In the genomic region with DNA sequence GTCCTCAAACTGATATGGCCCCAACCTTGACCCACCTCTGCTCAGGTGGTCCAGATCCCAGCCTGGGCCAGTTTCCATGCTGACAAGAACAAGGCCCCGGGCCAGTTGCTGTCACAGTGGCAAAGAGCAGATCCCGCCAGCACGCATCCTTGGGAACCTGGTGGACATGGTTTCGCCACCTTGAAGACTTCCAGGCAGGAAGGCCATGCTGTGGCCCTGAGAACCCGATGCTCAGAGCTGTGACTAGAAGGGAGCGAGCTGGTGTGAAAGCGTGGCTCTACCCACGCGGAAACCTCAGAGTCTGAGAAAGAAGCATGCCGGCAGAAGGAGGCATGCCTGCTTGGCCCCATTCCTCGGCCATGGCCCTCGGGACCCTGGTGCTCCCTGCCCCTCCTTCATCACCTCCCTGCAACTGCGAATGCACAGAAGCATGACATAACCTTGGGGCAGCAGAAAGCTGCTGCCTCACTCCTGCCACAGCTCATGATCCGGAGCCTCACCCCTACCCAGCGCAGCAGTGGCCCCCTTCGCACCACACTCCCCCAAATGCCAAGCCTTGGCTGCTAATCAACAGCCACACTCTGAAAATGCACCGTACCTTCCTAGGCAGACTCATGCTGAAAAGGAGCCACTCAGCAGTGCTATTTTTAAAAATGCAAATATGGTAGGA, we compare ENCODE assay signal across 17 cellular contexts. TPM values are rescaled to one million over a fixed set of nuclear protein-coding genes. Genes with fewer than 3 reads are reported as not detected.
A peak's percentile ranks its signal among the peaks of the same experiment; 100 is the strongest.
DNase-seq lines count a peak whose midpoint lies in the region; ATAC-seq and TF ChIP-seq lines count a peak whose summit lies in the region.
"Had no signal": no experiment of that assay in that cellular context is flagged by ENCODE, and none has a peak within 500 bp of the region (broad histone marks: within the 10 kb centered on the region; RNA-seq: fewer than 3 reads in every experiment).

No MANE protein-coding gene starts in this region.

- intact Hi-C loops in psoas muscle (cut with DNase I) (loop anchor here in 1 of 2 donors (5.0 kb wide), 1 partner anchor 33 kb away; the partner anchor contains the start of gene UBE2O), colonic mucosa (cut with DNase I) (no loop called here)

- peaks cover 41% of the 10 kb centered on the region for H3K4me1 ChIP-seq in cardiac muscle cell (ENCODE audit: low read depth)
- peaks cover 38% of the 10 kb centered on the region for H3K4me1 ChIP-seq in psoas muscle
- no peaks in the 10 kb centered on the region for H3K4me1 ChIP-seq in colonic mucosa

- CTCF ChIA-PET in RWPE1 (lab: Yijun Ruan, JAX) = no interaction called here

- H3K27me3 ChIP-seq in cardiac muscle cell (no peaks in the 10 kb centered on the region), psoas muscle (ENCODE audit: insufficient read depth in 3 of 3, low read length in 2 of 3) (no peaks in the 10 kb centered on the region), colonic mucosa (no peaks in the 10 kb centered on the region)

- H3K4me3 ChIP-seq in cardiac muscle cell = no peak overlapping the region
- H3K4me3 ChIP-seq in psoas muscle = no peak overlapping the region
- H3K4me3 ChIP-seq in colonic mucosa = no peak overlapping the region
- H3K4me3 ChIP-seq: smooth muscle cell had no signal

- H3K36me3 ChIP-seq in cardiac muscle cell = no peaks in the 10 kb centered on the region
- no peaks in the 10 kb centered on the region for H3K36me3 ChIP-seq in psoas muscle (ENCODE audit: insufficient read depth in 1 of 2, low read depth in 1 of 2)
- H3K36me3 ChIP-seq in colonic mucosa = no peaks in the 10 kb centered on the region

- WGBS in psoas muscle, 3 donors = 67 to 79% (median 71%) methylated on average over 17 of the region's 17 CpGs

- H3K9ac ChIP-seq in colonic mucosa (ENCODE audit: low read depth in 2 of 2, low read length in 2 of 2) = no peak overlapping the region

- peak overlapping the region; percentile 18; the same call in 1 of the 2 replicates for H3K27ac ChIP-seq in RWPE1
- peak overlapping the region; percentile 83 for H3K27ac ChIP-seq in cardiac muscle cell
- H3K27ac ChIP-seq in psoas muscle = peak overlapping the region; percentile 36
- H3K27ac ChIP-seq in colonic mucosa = no peak overlapping the region
- H3K27ac ChIP-seq: VCaP had no signal

- POLR2A ChIA-PET in RWPE1 (lab: Yijun Ruan, JAX; ENCODE audit: low non-redundant PET) = no interaction called here

- DNase-seq in NCI-H1105 treated with DMSO at 0.1 percent for 48 hours (lab: John Stamatoyannopoulos, UW) (peak; percentile 10), NCI-H1105 (lab: John Stamatoyannopoulos, UW) (no peak), RWPE1 (ENCODE audit: low spot score) (no peak), cardiac muscle cell (ENCODE audit: low read depth in 1 of 2, low spot score in 1 of 2) (no peak), psoas muscle (no peak), colonic mucosa (no peak), left lobe of liver (ENCODE audit: low spot score) (no peak)
- no peak for DNase-seq in central memory CD4-positive, alpha-beta T cell
- DNase-seq: 8988T; Kasumi-1; left colon; NCI-H2029 treated with DMSO at 0.1 percent for 48 hours; NK-92 treated with Interleukin-12 subunit alpha and Interleukin-12 subunit beta, amount 100 ng/mL, for 24 hours had no signal

- TF ChIP-seq CTCF in RWPE1 (conservative IDR thresholded peaks at IDR 0.05; ENCODE audit: low read depth) (no peak), cardiac muscle cell (IDR thresholded peaks at IDR 0.05; ENCODE audit: low read depth, low read length) (no peak), psoas muscle (IDR thresholded peaks at IDR 0.05) (no peak), colonic mucosa (IDR thresholded peaks at IDR 0.05) (no peak)

- no peaks in the 10 kb centered on the region for H3K9me3 ChIP-seq in cardiac muscle cell (ENCODE audit: low read depth)
- H3K9me3 ChIP-seq in psoas muscle = no peaks in the 10 kb centered on the region
- H3K9me3 ChIP-seq in colonic mucosa = no peaks in the 10 kb centered on the region

- ATAC-seq in psoas muscle = no peak
- no peak for ATAC-seq in left lobe of liver
- ATAC-seq: left colon had no signal

RNA-seq across cellular contexts. Expression of gene UBE2O, which starts 33.2 kb away (rescaled TPM):
- total RNA-seq in cardiac muscle cell (44.9 and 62.6 TPM in 2 replicates), psoas muscle (10 to 100 TPM; 37.3 to 45.5 (median 39.7) TPM), colonic mucosa (10 to 100 TPM; 17.5 to 25.2 TPM), left lobe of liver (9.8 TPM)
- polyA plus RNA-seq in cardiac muscle cell (28.5 and 31.9 TPM in 2 replicates), psoas muscle (10 to 100 TPM; 11.6 to 23.9 (median 12.3) TPM)

RNA-seq across cellular contexts. Expression of gene SPHK1, which starts 35.3 kb away (rescaled TPM):
- total RNA-seq in cardiac muscle cell (19.4 and 24.3 TPM in 2 replicates), psoas muscle (1 to 10 TPM in 3 of 4 donors, under 1 TPM in 1; 0.90 to 5.3 (median 2.6) TPM), colonic mucosa (1 to 10 TPM; 2.1 to 3.3 TPM), left lobe of liver (0.93 TPM)
- polyA plus RNA-seq in cardiac muscle cell (14.3 and 18.7 TPM in 2 replicates), psoas muscle (10 to 100 TPM in 1 of 3 donors, 1 to 10 TPM in 2; 1.3 to 21.3 (median 3.1) TPM)

RNA-seq across cellular contexts. Expression of gene AANAT, which starts 47.7 kb away (rescaled TPM):
- total RNA-seq in cardiac muscle cell (0.28 and 0.33 TPM in 2 replicates), psoas muscle (not detected), colonic mucosa (not detected), left lobe of liver (not detected)
- polyA plus RNA-seq in cardiac muscle cell (2.1 TPM in 1 of 2 replicates, not detected in the other), psoas muscle (under 1 TPM in 2 of 3 donors, not detected in 1; 0.09 to 0.13 TPM)
- total RNA-seq: left colon, smooth muscle cell, subcutaneous adipose tissue had no signal
- polyA plus RNA-seq: neural cell, smooth muscle cell had no signal
